In genomic region chr10:35470967-35471366, GRCh38 we compare ENCODE assay signal across 16 cellular contexts.
A peak's percentile ranks its signal among the peaks of the same experiment; 100 is the strongest.
DNase-seq lines count a peak whose midpoint lies in the region; ATAC-seq and TF ChIP-seq lines count a peak whose summit lies in the region.
"Had no signal": no experiment of that assay in that cellular context is flagged by ENCODE, and none has a peak within 500 bp of the region (broad histone marks: within the 10 kb centered on the region; RNA-seq: fewer than 3 reads in every experiment).

No MANE protein-coding gene starts in this region.

- H3K27ac ChIP-seq in heart left ventricle, result peak overlapping the region in 8 of 12 donors; percentile 2 to 66 (median 26)
- H3K27ac ChIP-seq in right atrium auricular region, result peak overlapping the region in 1 of 2 donors; percentile 3
- H3K27ac ChIP-seq in endodermal cell (ENCODE audit: low read depth, low read length), result peak overlapping the region; percentile 27
- peak overlapping the region in 3 of 4 donors; percentile 13 to 47 (median 25) for H3K27ac ChIP-seq in gastrocnemius medialis
- no peak overlapping the region for H3K27ac ChIP-seq in osteoblast (ENCODE audit: low read depth, low read length)
- H3K27ac ChIP-seq: A549 had no signal

- in situ Hi-C loops in gastrocnemius medialis (cut with MboI; ENCODE audit: low sequenced_read_pairs in 4 of 4), result no loop called here

- H3K36me3 Mint-ChIP-seq in T-helper 17 cell (ENCODE audit: low read depth), result peaks cover 4% of the 10 kb centered on the region
- peaks cover 2% of the 10 kb centered on the region for H3K36me3 Mint-ChIP-seq in endodermal cell (ENCODE audit: low read depth)

- 67 to 75% (median 72%) methylated on average over 5 of the region's 5 CpGs for WGBS in heart left ventricle, 4 donors
- WGBS in endodermal cell (ENCODE audit: insufficient coverage in 1 of 2, insufficient read length in 1 of 2), 2 experiments, result 77 to 89% methylated on average over 3 to 5 of the region's 5 CpGs

- H3K27me3 Mint-ChIP-seq in T-helper 17 cell, result no peaks in the 10 kb centered on the region
- no peaks in the 10 kb centered on the region for H3K27me3 Mint-ChIP-seq in endodermal cell (ENCODE audit: insufficient read depth)

- TF ChIP-seq CTCF in heart left ventricle (IDR thresholded peaks at IDR 0.05), result no peak
- TF ChIP-seq CTCF in right atrium auricular region (IDR thresholded peaks at IDR 0.05), result no peak
- TF ChIP-seq CTCF in endodermal cell (conservative IDR thresholded peaks at IDR 0.05), result no peak
- no peak for TF ChIP-seq CTCF in gastrocnemius medialis (IDR thresholded peaks at IDR 0.05 in 4 of 5, conservative IDR thresholded peaks at IDR 0.05 in 1 of 5)
- TF ChIP-seq CTCF in osteoblast (IDR thresholded peaks at IDR 0.05; ENCODE audit: extremely low read depth, low read depth, low read length), result no peak

- H3K4me3 Mint-ChIP-seq in T-helper 17 cell (no peak overlapping the region), endodermal cell (no peak overlapping the region)

- H3K27me3 ChIP-seq in heart left ventricle, result no peaks in the 10 kb centered on the region
- no peaks in the 10 kb centered on the region for H3K27me3 ChIP-seq in right atrium auricular region
- no peaks in the 10 kb centered on the region for H3K27me3 ChIP-seq in endodermal cell (ENCODE audit: control insufficient read depth, insufficient read depth, low read length, poor library complexity, severe bottlenecking)
- no peaks in the 10 kb centered on the region for H3K27me3 ChIP-seq in gastrocnemius medialis
- no peaks in the 10 kb centered on the region for H3K27me3 ChIP-seq in osteoblast (ENCODE audit: insufficient read depth, low read length)

- no peaks in the 10 kb centered on the region for H3K9me3 ChIP-seq in heart left ventricle
- H3K9me3 ChIP-seq in right atrium auricular region, result no peaks in the 10 kb centered on the region
- H3K9me3 ChIP-seq in T-helper 17 cell (ENCODE audit: control insufficient read depth, low read length, poor library complexity, severe bottlenecking), result no peaks in the 10 kb centered on the region
- no peaks in the 10 kb centered on the region for H3K9me3 ChIP-seq in endodermal cell (ENCODE audit: control insufficient read depth, low read length)
- no peaks in the 10 kb centered on the region for H3K9me3 ChIP-seq in gastrocnemius medialis
- H3K9me3 ChIP-seq in osteoblast (ENCODE audit: low read depth, low read length), result no peaks in the 10 kb centered on the region
- H3K9me3 ChIP-seq: A549, Caco-2 had no signal

- H3K4me1 Mint-ChIP-seq in T-helper 17 cell (peaks cover 26% of the 10 kb centered on the region), endodermal cell (peaks cover 36% of the 10 kb centered on the region)

- no peak overlapping the region for H3K4me3 ChIP-seq in heart left ventricle
- no peak overlapping the region for H3K4me3 ChIP-seq in right atrium auricular region
- H3K4me3 ChIP-seq in endodermal cell (ENCODE audit: low read length), result no peak overlapping the region
- H3K4me3 ChIP-seq in gastrocnemius medialis, result no peak overlapping the region
- no peak overlapping the region for H3K4me3 ChIP-seq in osteoblast (ENCODE audit: insufficient read depth, low read length)
- H3K4me3 ChIP-seq: A549 had no signal

- TF ChIP-seq POLR2A in heart left ventricle (IDR thresholded peaks at IDR 0.05) (no peak), gastrocnemius medialis (IDR thresholded peaks at IDR 0.05) (no peak)

- peaks cover 4% of the 10 kb centered on the region for H3K9me3 Mint-ChIP-seq in endodermal cell

- H3K9ac ChIP-seq in endodermal cell (ENCODE audit: extremely low read depth, low read length, poor library complexity, severe bottlenecking), result no peak overlapping the region

- peaks cover 74% of the 10 kb centered on the region for H3K79me2 ChIP-seq in osteoblast (ENCODE audit: insufficient read depth, low read length)

- DNase-seq in heart left ventricle, result no peak
- DNase-seq in right atrium auricular region (ENCODE audit: low spot score), result no peak
- DNase-seq in T-helper 17 cell, result no peak
- no peak for DNase-seq in endodermal cell
- DNase-seq in gastrocnemius medialis, result no peak
- DNase-seq in osteoblast (ENCODE audit: insufficient read length, low spot score, missing footprints), result no peak
- DNase-seq: Caco-2; IMR-90; NCI-H2029 treated with DMSO at 0.1 percent for 48 hours; NCI-H524 treated with DMSO at 0.1 percent for 48 hours; NK-92 treated with Interleukin-12 subunit alpha and Interleukin-12 subunit beta, amount 100 ng/mL, for 24 hours; OCI-M1; RPMI8226 had no signal

- H3K36me3 ChIP-seq in heart left ventricle (no peaks in the 10 kb centered on the region), right atrium auricular region (no peaks in the 10 kb centered on the region), endodermal cell (ENCODE audit: control insufficient read depth, insufficient read depth, low read length) (no peaks in the 10 kb centered on the region), gastrocnemius medialis (no peaks in the 10 kb centered on the region), osteoblast (ENCODE audit: insufficient read depth, low read length) (no peaks in the 10 kb centered on the region)

- intact Hi-C loops in heart left ventricle (cut with DNase I) (no loop called here), gastrocnemius medialis (cut with DNase I; ENCODE audit: low total_unique reads) (no loop called here)

- H3K27ac Mint-ChIP-seq in T-helper 17 cell (peak overlapping the region; percentile 0), endodermal cell (no peak overlapping the region)

- H4K20me1 ChIP-seq in osteoblast (ENCODE audit: insufficient read depth, low read length), result peaks cover 61% of the 10 kb centered on the region

- H2AFZ ChIP-seq in osteoblast (ENCODE audit: low read length), result no peak overlapping the region

- ATAC-seq in heart left ventricle (peak in 2 of 4 donors; percentile 10 to 21), T-helper 17 cell (no peak), gastrocnemius medialis (no peak), HG02840 (IDR thresholded peaks at IDR 0.05; ENCODE audit: low FRiP score, unreplicated experiment) (no peak), HG03457 (IDR thresholded peaks at IDR 0.05; ENCODE audit: unreplicated experiment) (no peak)

- no peak overlapping the region for H3K4me2 ChIP-seq in osteoblast (ENCODE audit: insufficient read depth, low read length)
- H3K4me2 ChIP-seq: A549 had no signal

- peaks cover 3 to 64% (median 49%) of the 10 kb centered on the region in 12 donors for H3K4me1 ChIP-seq in heart left ventricle
- H3K4me1 ChIP-seq in right atrium auricular region, result peaks cover 0 to 60% of the 10 kb centered on the region in 2 donors
- H3K4me1 ChIP-seq in endodermal cell (ENCODE audit: control insufficient read depth, insufficient read depth, low read length), result peaks cover 3% of the 10 kb centered on the region
- H3K4me1 ChIP-seq in gastrocnemius medialis, result peaks cover 36 to 48% of the 10 kb centered on the region in 2 donors
- no peaks in the 10 kb centered on the region for H3K4me1 ChIP-seq in osteoblast (ENCODE audit: insufficient read depth, low read length)
- H3K4me1 ChIP-seq: A549, Caco-2 had no signal
